Comparison of ENCODE assay signal across 30 cellular contexts in the genomic region with DNA sequence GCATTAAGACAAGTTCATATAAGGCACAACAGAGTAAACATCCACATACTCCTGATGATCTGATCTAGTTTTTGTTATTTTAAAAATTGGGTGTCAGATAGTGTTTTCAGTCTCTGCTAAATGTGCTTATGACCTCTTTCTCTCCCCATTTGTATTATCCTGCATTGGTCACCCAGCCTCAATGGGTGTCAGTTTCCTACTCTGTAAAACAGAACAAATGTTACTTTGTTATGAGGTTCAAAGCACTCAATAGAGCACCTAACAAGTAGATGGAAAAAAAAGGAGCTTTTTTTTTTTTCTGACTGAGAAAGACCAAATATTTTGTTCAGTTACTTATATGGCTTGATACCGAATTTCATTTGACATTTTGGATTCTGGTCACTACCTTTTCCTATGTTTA.
"Had no signal": no experiment of that assay in that cellular context is flagged by ENCODE, and none has a peak within 500 bp of the region (broad histone marks: within the 10 kb centered on the region; RNA-seq: fewer than 3 reads in every experiment).

No MANE protein-coding gene starts in this region.

- DNase-seq: activated B cell treated with CpG ODN at 0.5 μM for 24 hours; activated CD4-positive, alpha-beta memory T cell treated with anti-CD3 and anti-CD28 coated beads for 36 hours; activated CD4-positive, alpha-beta T cell treated with anti-CD3 and anti-CD28 coated beads for 4 hours; activated CD4-positive, alpha-beta T cell treated with anti-CD3 and anti-CD28 coated beads, Interleukin-2, amount 10 ng/mL, durations not matched to agents 24 days and 14 days; activated CD4-positive, alpha-beta T cell treated with anti-CD3 and anti-CD28 coated beads, Interleukin-2, amount 50 U/mL, for 1 hour; activated CD4-positive, alpha-beta T cell treated with anti-CD3 and anti-CD28 coated beads, Interleukin-2, amount 50 U/mL, for 4 hours; activated CD4-positive, CD25-positive, alpha-beta regulatory T cell treated with anti-CD3 and anti-CD28 coated beads, Interleukin-2, amount 50 U/mL, for 72 hours; activated CD8-positive, alpha-beta memory T cell treated with anti-CD3 and anti-CD28 coated beads, Interleukin-2, amount 50 U/mL, for 4 hours; activated CD8-positive, alpha-beta T cell treated with anti-CD3 and anti-CD28 coated beads for 36 hours; activated effector memory CD4-positive, alpha-beta T cell treated with Interleukin-2 at 50 U/mL for 16 hours; activated gamma-delta T cell; activated naive CD4-positive, alpha-beta T cell treated with anti-CD3 and anti-CD28 coated beads, Interleukin-2, amount 10 ng/mL, durations not matched to agents 7 days and 5 days; activated naive CD4-positive, alpha-beta T cell treated with Interleukin-2 at 50 U/mL for 16 hours; activated naive CD8-positive, alpha-beta T cell treated with anti-CD3 and anti-CD28 coated beads, Interleukin-2, amount 10 ng/mL, durations not matched to agents 7 days and 5 days; activated naive CD8-positive, alpha-beta T cell treated with anti-CD3 and anti-CD28 coated beads, Interleukin-2, amount 50 U/mL, for 24 hours; activated T-cell treated with anti-CD3 and anti-CD28 coated beads for 4 hours; activated T-cell treated with anti-CD3 and anti-CD28 coated beads, Interleukin-2, amount 50 U/mL, for 1 hour; activated T-cell treated with anti-CD3 and anti-CD28 coated beads, Interleukin-2, amount 50 U/mL, for 4 hours; activated T-cell treated with anti-CD3 and anti-CD28 coated beads, Interleukin-2, amount 50 U/mL, for 72 hours; amygdala; caudate nucleus; T-cell; T-helper 2 cell; T-helper 9 cell had no signal

- H3K9me3 ChIP-seq: ascending aorta had no signal

- ATAC-seq: activated CD8-positive, alpha-beta T cell treated with anti-CD3 and anti-CD28 coated beads for 36 hours; activated naive CD8-positive, alpha-beta T cell treated with anti-CD3 and anti-CD28 coated beads, Interleukin-2, amount 50 U/mL, for 24 hours; activated T-cell treated with anti-CD3 and anti-CD28 coated beads, Interleukin-2, amount 50 U/mL, for 4 hours; activated T-cell treated with anti-CD3 and anti-CD28 coated beads, Interleukin-2, amount 50 U/mL, for 72 hours; activated T-helper 17 cell treated with anti-CD3 and anti-CD28 coated beads, Interleukin-2, amount 50 U/mL, for 72 hours; T-cell had no signal

- FAIRE-seq: bronchial epithelial cell, TTC549 had no signal

- H3K36me3 ChIP-seq: ascending aorta, cardiac muscle cell had no signal

- H3K27me3 ChIP-seq: ascending aorta, cardiac muscle cell had no signal

- H3K27ac ChIP-seq: ascending aorta, cardiac muscle cell, VCaP had no signal

- H3K4me1 ChIP-seq: ascending aorta had no signal

- H3K4me3 ChIP-seq: ascending aorta, cardiac muscle cell had no signal
